14 cellular contexts compared by ENCODE assay signal in genomic region chr15:56839641-56840040, GRCh38.
A peak's percentile ranks its signal among the peaks of the same experiment; 100 is the strongest.
DNase-seq lines count a peak whose midpoint lies in the region; ATAC-seq, FAIRE-seq and TF ChIP-seq lines count a peak whose summit lies in the region.
"Had no signal": no experiment of that assay in that cellular context is flagged by ENCODE, and none has a peak within 500 bp of the region (broad histone marks: within the 10 kb centered on the region; RNA-seq: fewer than 3 reads in every experiment).

No MANE protein-coding gene starts in this region.

- H3K27me3 ChIP-seq in DND-41 (ENCODE audit: insufficient read depth, low read length, poor library complexity) (no peaks in the 10 kb centered on the region), OCI-LY3 (ENCODE audit: low read depth, low read length) (no peaks in the 10 kb centered on the region), smooth muscle cell (ENCODE audit: low read depth) (no peaks in the 10 kb centered on the region)
- H3K27me3 ChIP-seq: BLaER1 had no signal

- H3K4me2 ChIP-seq in DND-41 (ENCODE audit: insufficient read depth, low read length) (peak overlapping the region; percentile 49; the same call in 1 of the 2 replicates), OCI-LY3 (ENCODE audit: low read length) (peak overlapping the region; percentile 31), smooth muscle cell (no peak overlapping the region)
- H3K4me2 ChIP-seq: BLaER1 had no signal

- H3K4me1 Mint-ChIP-seq in stimulated activated memory B cell treated with anti-CD40 and anti-IgM and Interleukin-4, amounts not matched to agents 10 μg/mL and 1 μg/mL and 100 μg/mL, for 72 hours = peaks cover 20% of the 10 kb centered on the region
- H3K4me1 Mint-ChIP-seq in naive thymus-derived CD8-positive, alpha-beta T cell = peaks cover 0 to 13% (median under 1%) of the 10 kb centered on the region in 4 donors

- H3K4me3 ChIP-seq in DND-41 (ENCODE audit: low read depth in 1 of 2, low read length in 2 of 2) (no peak overlapping the region), OCI-LY3 (ENCODE audit: low read length) (no peak overlapping the region), smooth muscle cell (no peak overlapping the region)
- H3K4me3 ChIP-seq: BLaER1, GM12878 had no signal

- H3K9me3 ChIP-seq in DND-41 (ENCODE audit: insufficient read depth, low read length, severe bottlenecking) = no peaks in the 10 kb centered on the region
- no peaks in the 10 kb centered on the region; the same call in 1 of the 2 replicates for H3K9me3 ChIP-seq in OCI-LY3 (ENCODE audit: insufficient read depth, low read length)
- no peaks in the 10 kb centered on the region for H3K9me3 ChIP-seq in smooth muscle cell (replicated peaks; ENCODE audit: low read depth)
- H3K9me3 ChIP-seq: BLaER1 had no signal

- no peak overlapping the region for H3K4me3 Mint-ChIP-seq in stimulated activated memory B cell treated with anti-CD40 and anti-IgM and Interleukin-4, amounts not matched to agents 10 μg/mL and 1 μg/mL and 100 μg/mL, for 72 hours
- H3K4me3 Mint-ChIP-seq in naive thymus-derived CD8-positive, alpha-beta T cell = no peak overlapping the region
- H3K4me3 Mint-ChIP-seq: HFFc6 had no signal

- no peak overlapping the region for H3K27ac ChIP-seq in DND-41 (ENCODE audit: low read length)
- no peak overlapping the region; the same call in 1 of the 2 replicates for H3K27ac ChIP-seq in OCI-LY3 (ENCODE audit: low read length)
- no peak overlapping the region for H3K27ac ChIP-seq in smooth muscle cell (ENCODE audit: low read depth)
- H3K27ac ChIP-seq: BLaER1 had no signal

- no peak for TF ChIP-seq CTCF in DND-41 (IDR thresholded peaks at IDR 0.05; ENCODE audit: borderline replicate concordance, extremely low read depth, low read length, poor library complexity, severe bottlenecking)
- TF ChIP-seq CTCF in OCI-LY3 (IDR thresholded peaks at IDR 0.05; ENCODE audit: low read depth, low read length) = no peak
- TF ChIP-seq CTCF in smooth muscle cell (IDR thresholded peaks at IDR 0.05; ENCODE audit: borderline replicate concordance, insufficient read depth, poor library complexity, severe bottlenecking) = no peak

- H4K20me1 ChIP-seq in DND-41 (ENCODE audit: insufficient read depth, low read length) (no peaks in the 10 kb centered on the region), OCI-LY3 (ENCODE audit: insufficient read depth, low read length) (no peaks in the 10 kb centered on the region), smooth muscle cell (ENCODE audit: low read depth) (no peaks in the 10 kb centered on the region)
- H4K20me1 ChIP-seq: BLaER1 had no signal

- peak; percentile 18 for FAIRE-seq in GM19239 (lab: Jason Lieb, UNC)
- FAIRE-seq: GM12878 had no signal

- peaks cover 6% of the 10 kb centered on the region for H3K36me3 Mint-ChIP-seq in stimulated activated memory B cell treated with anti-CD40 and anti-IgM and Interleukin-4, amounts not matched to agents 10 μg/mL and 1 μg/mL and 100 μg/mL, for 72 hours
- H3K36me3 Mint-ChIP-seq in naive thymus-derived CD8-positive, alpha-beta T cell = peaks cover 0 to 3% (median 0%) of the 10 kb centered on the region in 3 donors

- DNase-seq in DND-41 (no peak), GM19239 (ENCODE audit: insufficient read length, low spot score) (no peak), cerebellum (ENCODE audit: low spot score) (no peak), T-helper 9 cell (no peak), smooth muscle cell (lab: John Stamatoyannopoulos, UW; ENCODE audit: unreplicated experiment) (no peak)
- DNase-seq in naive thymus-derived CD8-positive, alpha-beta T cell = no peak
- DNase-seq: CD8-positive, alpha-beta memory T cell; DMS53; HCEC 1CT; HFFc6 had no signal

- H3K27me3 Mint-ChIP-seq in stimulated activated memory B cell treated with anti-CD40 and anti-IgM and Interleukin-4, amounts not matched to agents 10 μg/mL and 1 μg/mL and 100 μg/mL, for 72 hours = no peaks in the 10 kb centered on the region
- H3K27me3 Mint-ChIP-seq in naive thymus-derived CD8-positive, alpha-beta T cell = peaks cover 0 to 2% (median 0%) of the 10 kb centered on the region in 5 donors

- H3K36me3 ChIP-seq in DND-41 (ENCODE audit: insufficient read depth, low read length) = no peaks in the 10 kb centered on the region
- peaks cover 8% of the 10 kb centered on the region for H3K36me3 ChIP-seq in OCI-LY3 (replicated peaks; ENCODE audit: low read depth, low read length)
- H3K36me3 ChIP-seq in smooth muscle cell (ENCODE audit: low read depth) = no peaks in the 10 kb centered on the region
- H3K36me3 ChIP-seq: BLaER1 had no signal

- no peak overlapping the region for H3K9ac ChIP-seq in DND-41 (ENCODE audit: low read depth, low read length)
- H3K9ac ChIP-seq in OCI-LY3 (ENCODE audit: low read length) = no peak overlapping the region
- H3K9ac ChIP-seq in smooth muscle cell (ENCODE audit: low read depth) = no peak overlapping the region
- H3K9ac ChIP-seq: BLaER1 had no signal

- H2AFZ ChIP-seq in DND-41 (ENCODE audit: low read depth, low read length) = no peak overlapping the region
- H2AFZ ChIP-seq in OCI-LY3 (ENCODE audit: low read depth, low read length) = no peak overlapping the region
- H2AFZ ChIP-seq in smooth muscle cell (ENCODE audit: low read depth) = no peak overlapping the region

- ATAC-seq in DND-41 (ENCODE audit: insufficient read depth, low read depth) = no peak
- no peak for ATAC-seq in stimulated activated memory B cell treated with anti-CD40 and anti-IgM and Interleukin-4, amounts not matched to agents 10 μg/mL and 1 μg/mL and 100 μg/mL, for 72 hours
- no peak for ATAC-seq in naive thymus-derived CD8-positive, alpha-beta T cell

- H3K9me3 Mint-ChIP-seq in stimulated activated memory B cell treated with anti-CD40 and anti-IgM and Interleukin-4, amounts not matched to agents 10 μg/mL and 1 μg/mL and 100 μg/mL, for 72 hours = no peaks in the 10 kb centered on the region
- no peaks in the 10 kb centered on the region for H3K9me3 Mint-ChIP-seq in naive thymus-derived CD8-positive, alpha-beta T cell
- H3K9me3 Mint-ChIP-seq: CD8-positive, alpha-beta memory T cell; HFFc6 had no signal

- H3K4me1 ChIP-seq in DND-41 (ENCODE audit: insufficient read depth, low read length) (peaks cover 30% of the 10 kb centered on the region), OCI-LY3 (ENCODE audit: low read length) (peaks cover 57% of the 10 kb centered on the region), smooth muscle cell (ENCODE audit: low read depth) (no peaks in the 10 kb centered on the region)

- POLR2A ChIA-PET in naive thymus-derived CD8-positive, alpha-beta T cell (lab: Charles Lee) = no interaction called here

- H3K27ac Mint-ChIP-seq in stimulated activated memory B cell treated with anti-CD40 and anti-IgM and Interleukin-4, amounts not matched to agents 10 μg/mL and 1 μg/mL and 100 μg/mL, for 72 hours = peak overlapping the region; percentile 15
- H3K27ac Mint-ChIP-seq in naive thymus-derived CD8-positive, alpha-beta T cell = no peak overlapping the region
- H3K27ac Mint-ChIP-seq: HFFc6 had no signal

- H3K79me2 ChIP-seq in DND-41 (ENCODE audit: insufficient read depth, low read length) (no peaks in the 10 kb centered on the region), OCI-LY3 (ENCODE audit: low read length) (no peaks in the 10 kb centered on the region), smooth muscle cell (ENCODE audit: low read depth) (no peaks in the 10 kb centered on the region)

- H3F3A ChIP-seq in smooth muscle cell (ENCODE audit: low read depth) = no peaks in the 10 kb centered on the region
